Comparison of ENCODE assay signal across 10 cellular contexts in genomic region chr16:79047337-79047736, GRCh38.
DNase-seq lines count a peak whose midpoint lies in the region; ATAC-seq and TF ChIP-seq lines count a peak whose summit lies in the region.
"Had no signal": no experiment of that assay in that cellular context is flagged by ENCODE, and none has a peak within 500 bp of the region (broad histone marks: within the 10 kb centered on the region; RNA-seq: fewer than 3 reads in every experiment).

No MANE protein-coding gene starts in this region.

- H3K79me2 ChIP-seq in H9 (ENCODE audit: insufficient read depth, low read length): no peaks in the 10 kb centered on the region

- no peak overlapping the region for H3K27ac Mint-ChIP-seq in H9
- H3K27ac Mint-ChIP-seq: brain had no signal

- H3K79me1 ChIP-seq in H9 (ENCODE audit: insufficient read depth, low read depth, low read length, poor library complexity, severe bottlenecking) (no peaks in the 10 kb centered on the region), mesenchymal stem cell (replicated peaks; ENCODE audit: low read length, poor library complexity, severe bottlenecking) (no peaks in the 10 kb centered on the region)

- H2AK5ac ChIP-seq in H9 (ENCODE audit: insufficient read length, low read length) (no peak overlapping the region), mesenchymal stem cell (ENCODE audit: low read length, severe bottlenecking) (no peak overlapping the region)

- H3K4me1 ChIP-seq in H9 (ENCODE audit: insufficient read depth, low read length): no peaks in the 10 kb centered on the region
- H3K4me1 ChIP-seq in mesenchymal stem cell (ENCODE audit: control insufficient read depth, insufficient read depth, low read depth, low read length): no peaks in the 10 kb centered on the region

- H4K20me1 ChIP-seq in H9 (ENCODE audit: control insufficient read depth, insufficient read depth, insufficient read length): peaks cover 3% of the 10 kb centered on the region

- no peak overlapping the region for H3K14ac ChIP-seq in H9 (ENCODE audit: insufficient read depth, low read length)
- H3K14ac ChIP-seq in mesenchymal stem cell (ENCODE audit: low read length in 2 of 2): no peak overlapping the region

- no peak overlapping the region for H3T11ph ChIP-seq in H9 (ENCODE audit: low read length)

- no peaks in the 10 kb centered on the region for H3K36me3 ChIP-seq in mesenchymal stem cell (ENCODE audit: control insufficient read depth in 1 of 2, insufficient read depth in 2 of 2, low read depth in 1 of 2, low read length in 2 of 2)

- H2AFZ ChIP-seq in H9 (ENCODE audit: low read length) (no peak overlapping the region), mesenchymal stem cell (ENCODE audit: low read depth, low read length) (no peak overlapping the region)

- no peak overlapping the region for H3K56ac ChIP-seq in H9 (ENCODE audit: insufficient read length, low read depth, low read length)

- H2BK20ac ChIP-seq in H9 (ENCODE audit: low read depth, low read length, poor library complexity, severe bottlenecking): no peak overlapping the region

- H3K9me3 ChIP-seq in H9 (ENCODE audit: control insufficient read depth, low read depth, low read length): no peaks in the 10 kb centered on the region
- H3K9me3 ChIP-seq in mesenchymal stem cell (ENCODE audit: control insufficient read depth, low read length): no peaks in the 10 kb centered on the region

- no CpG with 5 or more reads among the region's 3 CpGs for WGBS in H9 (ENCODE audit: extremely low coverage, insufficient read length, low lambda C conversion rate)
- 89% methylated on average over 3 of the region's 3 CpGs for WGBS in mesenchymal stem cell

- peaks cover 26 to 31% of the 10 kb centered on the region in 2 experiments for H3K4me1 Mint-ChIP-seq in H9
- H3K4me1 Mint-ChIP-seq: brain had no signal

- no peak overlapping the region for H3K23ac ChIP-seq in H9 (ENCODE audit: insufficient read length, low read depth, low read length)
- no peak overlapping the region for H3K23ac ChIP-seq in mesenchymal stem cell (ENCODE audit: low read length in 2 of 2)

- no peak overlapping the region for H3K4me2 ChIP-seq in H9 (ENCODE audit: insufficient read depth, insufficient read length, low read length)
- no peak overlapping the region for H3K4me2 ChIP-seq in mesenchymal stem cell (ENCODE audit: low read length, poor library complexity, severe bottlenecking)

- H3K4ac ChIP-seq in H9 (ENCODE audit: low read depth, low read length) (no peak overlapping the region), mesenchymal stem cell (ENCODE audit: low read depth in 1 of 2, low read length in 2 of 2) (no peak overlapping the region)

- H3K27ac ChIP-seq in H9 (ENCODE audit: insufficient read length, low read depth, low read length) (no peak overlapping the region), VCaP (no peak overlapping the region), mesenchymal stem cell (ENCODE audit: low read length, poor library complexity, severe bottlenecking) (no peak overlapping the region)

- no peak overlapping the region for H4K5ac ChIP-seq in H9 (ENCODE audit: insufficient read length, low read depth, low read length)

- H3K23me2 ChIP-seq in H9 (ENCODE audit: insufficient read length, low read depth, low read length, poor library complexity, severe bottlenecking): no peaks in the 10 kb centered on the region

- H4K91ac ChIP-seq in H9 (ENCODE audit: insufficient read length, low read depth, low read length) (no peak overlapping the region), mesenchymal stem cell (ENCODE audit: low read length) (no peak overlapping the region)

- no peak overlapping the region for H2BK5ac ChIP-seq in H9 (ENCODE audit: insufficient read length, low read length)
- no peak overlapping the region for H2BK5ac ChIP-seq in mesenchymal stem cell (ENCODE audit: low read depth, low read length, poor library complexity, severe bottlenecking)

- H3K9me3 Mint-ChIP-seq in H9: peaks cover 2% of the 10 kb centered on the region in 2 experiments; a peak in 3 of 5 replicates
- H3K9me3 Mint-ChIP-seq: brain had no signal

- H3K4me3 ChIP-seq in mesenchymal stem cell (ENCODE audit: insufficient read depth in 1 of 2, low read depth in 1 of 2, low read length in 2 of 2): no peak overlapping the region

- TF ChIP-seq CTCF in H9 (conservative IDR thresholded peaks at IDR 0.05) (peak; percentile 72), VCaP (conservative IDR thresholded peaks at IDR 0.05) (peak; percentile 72)

- H3K18ac ChIP-seq in H9 (ENCODE audit: insufficient read length, low read depth, low read length) (no peak overlapping the region), mesenchymal stem cell (ENCODE audit: low read depth in 1 of 2, low read length in 2 of 2) (no peak overlapping the region)

- no peak overlapping the region for H4K8ac ChIP-seq in H9 (replicated peaks; ENCODE audit: insufficient read length, low read depth, low read length)
- H4K8ac ChIP-seq in mesenchymal stem cell (ENCODE audit: low read length): no peak overlapping the region

- H2BK120ac ChIP-seq in H9 (ENCODE audit: low read depth, low read length, poor library complexity, severe bottlenecking) (no peak overlapping the region), mesenchymal stem cell (ENCODE audit: low read depth, low read length) (no peak overlapping the region)

- no peaks in the 10 kb centered on the region for H3K27me3 ChIP-seq in H9 (ENCODE audit: insufficient read depth, low read length)
- H3K27me3 ChIP-seq in mesenchymal stem cell (ENCODE audit: control insufficient read depth in 1 of 2, insufficient read depth in 1 of 2, low read length in 2 of 2): no peaks in the 10 kb centered on the region

- no peak overlapping the region for H2BK12ac ChIP-seq in H9 (ENCODE audit: insufficient read length, low read depth, low read length)
- no peak overlapping the region for H2BK12ac ChIP-seq in mesenchymal stem cell (ENCODE audit: low read length in 2 of 2)

- DNase-seq in NCI-H1436 (lab: John Stamatoyannopoulos, UW) (peak; percentile 27), NCI-H1436 treated with DMSO at 0.1 percent for 48 hours (lab: John Stamatoyannopoulos, UW) (no peak), H9 (no peak), mesenchymal stem cell (peak; percentile 7), anterior cingulate cortex (lab: John Stamatoyannopoulos, UW) (no peak), NCI-H2081 treated with DMSO at 0.1 percent for 48 hours (lab: John Stamatoyannopoulos, UW) (no peak)
- DNase-seq: SHP77 had no signal

- no peak overlapping the region for H3K4me3 Mint-ChIP-seq in H9
- H3K4me3 Mint-ChIP-seq: brain had no signal

- no peak for ATAC-seq in esophagus mucosa

- peaks cover 0 to 2% (median 0%) of the 10 kb centered on the region in 3 experiments; a peak in 1 of 7 replicates for H3K36me3 Mint-ChIP-seq in H9 (ENCODE audit: insufficient read depth in 1 of 3, low read depth in 3 of 3)
- H3K36me3 Mint-ChIP-seq: brain had no signal

- no peaks in the 10 kb centered on the region for H3K27me3 Mint-ChIP-seq in H9 (ENCODE audit: low read depth)
- H3K27me3 Mint-ChIP-seq: brain had no signal

- H3K9ac ChIP-seq in H9 (ENCODE audit: extremely low read depth, insufficient read length, low read length): no peak overlapping the region
- H3K9ac ChIP-seq in mesenchymal stem cell (ENCODE audit: low read length): no peak overlapping the region

- H2BK15ac ChIP-seq in H9 (ENCODE audit: low read depth, low read length) (no peak overlapping the region), mesenchymal stem cell (ENCODE audit: low read depth, poor library complexity, severe bottlenecking) (no peak overlapping the region)

Comparison
In these comparisons a context has a peak if more than half of its experiments do, and no peak if none do; other contexts are left out.
1. DNase-seq: peak in NCI-H1436 (single experiment) and mesenchymal stem cell (single experiment); none in NCI-H1436 treated with DMSO at 0.1 percent for 48 hours (single experiment), H9 (single experiment), anterior cingulate cortex (0 of 58) and NCI-H2081 treated with DMSO at 0.1 percent for 48 hours (single experiment).